In genomic region chr9:27572566-27572917, GRCh38 we compare ENCODE assay signal across 8 cellular contexts. TPM values are rescaled to one million over a fixed set of nuclear protein-coding genes. Genes with fewer than 3 reads are reported as not detected.
DNase-seq lines count a peak whose midpoint lies in the region; ATAC-seq and TF ChIP-seq lines count a peak whose summit lies in the region.

No MANE protein-coding gene starts in this region.

- TF ChIP-seq EP300 in transverse colon (IDR thresholded peaks at IDR 0.05; ENCODE audit: low read depth): no peak

- peaks cover 2% of the 10 kb centered on the region for H3K79me1 ChIP-seq in mesendoderm (ENCODE audit: low read length)

- in situ Hi-C loops in transverse colon (cut with MboI; ENCODE audit: low pct_ligation_motif_present in 1 of 4, low pct_unique_long_range_greater_than_20kb in 1 of 4, low sequenced_read_pairs in 3 of 4): loop anchor here in 1 of 4 donors (25.0 kb wide), 1 partner anchor 535 kb away; no protein-coding TSS in a partner anchor

- peak overlapping the region; percentile 82 for H3K9ac ChIP-seq in mesendoderm (ENCODE audit: low read length)

- peak overlapping the region; percentile 91 for H3K56ac ChIP-seq in mesendoderm (ENCODE audit: low read length)

- no CpG with 5 or more reads among the region's 6 CpGs for WGBS in mesendoderm (ENCODE audit: extremely low coverage, insufficient coverage, low lambda C conversion rate)
- WGBS in transverse colon (ENCODE audit: low coverage in 1 of 2), 2 donors: 3% methylated on average over 6 of the region's 6 CpGs; no CpG with 5 or more reads in 1 of the 2 donors

- no peak for TF ChIP-seq POLR2A in transverse colon (IDR thresholded peaks at IDR 0.05)

- H3K27ac ChIP-seq in mesendoderm (ENCODE audit: low read depth, low read length) (no peak overlapping the region), transverse colon (peak overlapping the region; percentile 95 to 99 (median 98))

- H3K23ac ChIP-seq in mesendoderm (ENCODE audit: low read length): no peak overlapping the region

- H3K4me3 ChIP-seq in mesendoderm (ENCODE audit: low read length) (peak overlapping the region; percentile 77), transverse colon (peak overlapping the region; percentile 58 to 94 (median 76))

- no peak overlapping the region for H4K8ac ChIP-seq in mesendoderm (ENCODE audit: low read depth, low read length)

- intact Hi-C loops in transverse colon (cut with DNase I; ENCODE audit: low total_unique reads): no loop called here

- no peaks in the 10 kb centered on the region for H3K36me3 Mint-ChIP-seq in endothelial cell (ENCODE audit: low read depth, unreplicated experiment)

- H3K4me1 ChIP-seq in mesendoderm (ENCODE audit: control insufficient read depth, low read depth, low read length) (no peaks in the 10 kb centered on the region), transverse colon (peaks cover 7 to 33% (median 9%) of the 10 kb centered on the region in 4 donors)

- TF ChIP-seq CTCF in endothelial cell (IDR thresholded peaks at IDR 0.05; ENCODE audit: unreplicated experiment) (no peak), transverse colon (IDR thresholded peaks at IDR 0.05) (no peak)

- no peak overlapping the region for H2AK5ac ChIP-seq in mesendoderm (ENCODE audit: low read length)

- H3K4ac ChIP-seq in mesendoderm (ENCODE audit: low read depth, low read length): peak overlapping the region; percentile 24

- H3K18ac ChIP-seq in mesendoderm (ENCODE audit: low read length): no peak overlapping the region

- DNase-seq in activated T-cell treated with anti-CD3 and anti-CD28 coated beads for 1 hour (ENCODE audit: low read depth) (peak; percentile 35), HuH-7.5 (ENCODE audit: low spot score) (peak; percentile 18), T follicular helper cell (ENCODE audit: low read depth) (peak; percentile 44), endothelial cell (ENCODE audit: low spot score) (peak; percentile 10), mesendoderm (peak; percentile 76), transverse colon (peak; percentile 64)
- no peak for DNase-seq in activated T-cell treated with anti-CD3 and anti-CD28 coated beads, Interleukin-2, amount 50 U/mL, for 1 hour

- no peaks in the 10 kb centered on the region for H3K27me3 ChIP-seq in mesendoderm (ENCODE audit: insufficient read depth, low read length, poor library complexity)
- H3K27me3 ChIP-seq in transverse colon: no peaks in the 10 kb centered on the region

- no peak overlapping the region for H4K5ac ChIP-seq in mesendoderm (ENCODE audit: low read length)

- no peak overlapping the region for H2BK5ac ChIP-seq in mesendoderm (ENCODE audit: low read length)

- no peaks in the 10 kb centered on the region for H3K36me3 ChIP-seq in mesendoderm (ENCODE audit: control insufficient read depth, insufficient read depth, low read length)
- no peaks in the 10 kb centered on the region for H3K36me3 ChIP-seq in transverse colon

- H3K79me2 ChIP-seq in mesendoderm (ENCODE audit: control insufficient read depth, insufficient read depth, low read length): no peaks in the 10 kb centered on the region

- no peak overlapping the region for H2BK15ac ChIP-seq in mesendoderm (replicated peaks; ENCODE audit: low read depth)

- peaks cover 8% of the 10 kb centered on the region for H3K4me1 Mint-ChIP-seq in endothelial cell (ENCODE audit: unreplicated experiment)

- H3K27me3 Mint-ChIP-seq in endothelial cell (ENCODE audit: unreplicated experiment): peaks cover 5% of the 10 kb centered on the region

- H3K9me3 ChIP-seq in transverse colon: no peaks in the 10 kb centered on the region

- peak overlapping the region; percentile 84 for H3K27ac Mint-ChIP-seq in endothelial cell (ENCODE audit: unreplicated experiment)

- peak overlapping the region; percentile 95 for H3K4me3 Mint-ChIP-seq in endothelial cell (ENCODE audit: unreplicated experiment)

- H3K9me3 Mint-ChIP-seq in endothelial cell (ENCODE audit: unreplicated experiment): no peaks in the 10 kb centered on the region

- no peak overlapping the region for H2BK120ac ChIP-seq in mesendoderm (ENCODE audit: low read depth, low read length)

- peak overlapping the region; percentile 45 for H3K4me2 ChIP-seq in mesendoderm (ENCODE audit: low read length)

- peak; percentile 45 for ATAC-seq in GM21723 (IDR thresholded peaks at IDR 0.05; ENCODE audit: unreplicated experiment)

RNA-seq across cellular contexts. Expression of gene C9orf72, which starts 0.7 kb away (rescaled TPM):
- total RNA-seq in endothelial cell (ENCODE audit: unreplicated experiment) (14.7 TPM), transverse colon (10 to 100 TPM in 3 of 4 donors, 1 to 10 TPM in 1; 7.9 to 31.0 (median 15.0) TPM)
- polyA plus RNA-seq in mesendoderm (2013, experiment 1 of 2): 8.1 TPM
- 8.6 TPM for polyA plus RNA-seq in mesendoderm (2013, experiment 2 of 2)

RNA-seq across cellular contexts. Expression of gene MOB3B, which starts 42.9 kb away (rescaled TPM):
- total RNA-seq in endothelial cell (ENCODE audit: unreplicated experiment) (6.4 TPM), transverse colon (10 to 100 TPM; 18.3 to 39.7 (median 29.1) TPM)
- polyA plus RNA-seq in mesendoderm (2013, experiment 1 of 2): 5.9 TPM
- 6.1 TPM for polyA plus RNA-seq in mesendoderm (2013, experiment 2 of 2)

RNA-seq across cellular contexts. Expression of gene IFNK, which starts 48.5 kb away (rescaled TPM):
- not detected for total RNA-seq in endothelial cell (ENCODE audit: unreplicated experiment)
- not detected for polyA plus RNA-seq in mesendoderm (2013, experiment 1 of 2)
- not detected for polyA plus RNA-seq in mesendoderm (2013, experiment 2 of 2)
- not detected for total RNA-seq in transverse colon
